16 cellular contexts compared by ENCODE assay signal in the genomic region with DNA sequence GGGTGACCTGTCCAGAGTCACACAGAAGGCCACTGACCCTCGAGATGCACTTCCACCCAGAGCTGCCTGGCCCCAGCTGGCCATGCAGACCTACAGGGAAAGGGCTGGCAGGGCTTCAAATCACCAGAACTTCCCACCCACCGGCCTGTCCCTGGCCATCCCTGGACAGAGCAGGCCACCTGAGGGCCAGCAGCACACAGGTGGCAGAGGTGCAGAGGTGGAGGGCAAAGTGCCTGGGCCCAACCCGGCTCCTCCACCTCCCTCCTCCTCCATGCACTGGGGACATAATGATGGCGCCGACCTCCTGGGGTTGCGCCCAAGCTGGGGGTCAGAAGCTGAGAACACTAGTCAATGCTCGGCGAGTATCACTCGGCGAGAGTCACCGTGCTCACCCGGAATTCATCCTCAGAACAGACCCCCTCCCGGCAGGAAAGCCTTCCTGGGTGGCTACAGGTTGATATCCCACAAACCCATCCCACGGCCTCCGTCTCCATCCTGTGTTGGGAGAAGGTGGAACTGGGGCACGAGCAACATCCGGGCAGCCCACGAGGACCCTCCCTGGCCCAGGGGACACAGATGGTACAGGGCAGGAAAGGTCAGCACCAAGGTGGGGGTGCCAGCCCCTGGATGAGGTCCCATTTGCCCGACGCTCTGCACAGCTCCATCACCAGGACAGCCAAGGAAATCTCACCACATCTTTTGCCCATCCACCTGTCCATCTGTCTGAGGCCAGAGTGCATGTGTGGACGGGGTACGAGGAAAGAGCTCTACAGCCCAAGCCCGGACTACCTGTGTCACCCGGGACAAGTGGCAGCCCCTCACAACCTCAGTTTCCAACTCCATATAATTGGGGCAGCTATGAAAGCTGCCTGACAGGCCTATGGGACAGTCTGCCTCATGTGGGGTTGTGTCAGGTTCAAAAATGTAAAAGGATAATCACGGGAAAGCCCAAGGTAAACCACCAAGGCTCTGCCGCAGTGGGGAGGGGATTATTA. TPM values are rescaled to one million over a fixed set of nuclear protein-coding genes. Genes with fewer than 3 reads are reported as not detected.
DNase-seq lines count a peak whose midpoint lies in the region; ATAC-seq and TF ChIP-seq lines count a peak whose summit lies in the region.
"Had no signal": no experiment of that assay in that cellular context is flagged by ENCODE, and none has a peak within 500 bp of the region (broad histone marks: within the 10 kb centered on the region; RNA-seq: fewer than 3 reads in every experiment).

No MANE protein-coding gene starts in this region.

- H3K9ac ChIP-seq in DND-41 (ENCODE audit: low read depth, low read length): no peak overlapping the region
- H3K9ac ChIP-seq: KMS-11 had no signal

- intact Hi-C loops in activated T-helper 1 cell treated with anti-CD3 and anti-CD28 coated beads, Interleukin-12 subunit alpha, Interleukin-12 subunit beta, Interleukin-2, Interleukin-4 antibody, amounts not matched to agents 30 ng/mL and 10 ng/mL and 1 ng/mL, durations not matched to agents 14 hours and 24 hours and 36 hours (cut with micrococcal nuclease): no loop called here
- intact Hi-C loops in left ventricle myocardium superior (cut with micrococcal nuclease) (no loop called here), posterior vena cava (cut with DNase I) (no loop called here)

- H4K20me1 ChIP-seq in DND-41 (ENCODE audit: insufficient read depth, low read length): no peaks in the 10 kb centered on the region

- H3K9me3 ChIP-seq in DND-41 (ENCODE audit: insufficient read depth, low read length, severe bottlenecking): no peaks in the 10 kb centered on the region
- H3K9me3 ChIP-seq: BE2C, MG63 had no signal

- H3K4me1 ChIP-seq in DND-41 (ENCODE audit: insufficient read depth, low read length): peaks cover 45% of the 10 kb centered on the region
- H3K4me1 ChIP-seq: Peyer's patch had no signal

- ATAC-seq in DND-41 (ENCODE audit: insufficient read depth, low read depth) (no peak), left ventricle myocardium superior (no peak), GM18517 (IDR thresholded peaks at IDR 0.05; ENCODE audit: unreplicated experiment) (no peak)
- ATAC-seq in stimulated activated effector memory CD8-positive, alpha-beta T cell treated with anti-CD3 and anti-CD28 coated beads, Interleukin-12 subunit alpha, Interleukin-12 subunit beta, amount 100 ng/mL, for 72 hours: no peak

- no peak for DNase-seq in DND-41
- no peak for DNase-seq in activated T-helper 1 cell treated with anti-CD3 and anti-CD28 coated beads, Interleukin-12 subunit alpha, Interleukin-12 subunit beta, Interleukin-2, Interleukin-4 antibody, amounts not matched to agents 30 ng/mL and 10 ng/mL and 1 ng/mL, durations not matched to agents 14 hours and 24 hours and 36 hours (ENCODE audit: low spot score)
- DNase-seq in left ventricle myocardium superior: peak; percentile 18
- peak; percentile 72 for DNase-seq in posterior vena cava (ENCODE audit: low spot score)
- no peak for DNase-seq in NCI-H524 treated with DMSO at 0.1 percent for 48 hours (lab: John Stamatoyannopoulos, UW)
- DNase-seq in stimulated activated effector memory CD8-positive, alpha-beta T cell treated with anti-CD3 and anti-CD28 coated beads, Interleukin-12 subunit alpha, Interleukin-12 subunit beta, amount 100 ng/mL, for 72 hours (ENCODE audit: low spot score in 2 of 2): no peak
- DNase-seq in DMS 273 treated with DMSO at 0.1 percent for 48 hours (lab: John Stamatoyannopoulos, UW): no peak
- DNase-seq: H9, MG63, NCI-H2029, NCI-H510A, SIG-M5 had no signal

- H3K4me2 ChIP-seq in DND-41 (ENCODE audit: insufficient read depth, low read length): no peak overlapping the region
- H3K4me2 ChIP-seq: KMS-11 had no signal

- no peaks in the 10 kb centered on the region for H3K4me1 Mint-ChIP-seq in activated T-helper 1 cell treated with anti-CD3 and anti-CD28 coated beads, Interleukin-12 subunit alpha, Interleukin-12 subunit beta, Interleukin-2, Interleukin-4 antibody, amounts not matched to agents 30 ng/mL and 10 ng/mL and 1 ng/mL, durations not matched to agents 14 hours and 24 hours and 36 hours (ENCODE audit: low read depth)
- H3K4me1 Mint-ChIP-seq in stimulated activated effector memory CD8-positive, alpha-beta T cell treated with anti-CD3 and anti-CD28 coated beads, Interleukin-12 subunit alpha, Interleukin-12 subunit beta, amount 100 ng/mL, for 72 hours: peaks cover 8% of the 10 kb centered on the region

- H3K79me2 ChIP-seq in DND-41 (ENCODE audit: insufficient read depth, low read length): peaks cover 15% of the 10 kb centered on the region

- H3K4me3 ChIP-seq in DND-41 (ENCODE audit: low read depth in 1 of 2, low read length in 2 of 2): no peak overlapping the region
- H3K4me3 ChIP-seq: MG63, Peyer's patch had no signal

- H2AFZ ChIP-seq in DND-41 (ENCODE audit: low read depth, low read length): no peak overlapping the region

- H3K27ac ChIP-seq in DND-41 (ENCODE audit: low read length): peak overlapping the region; percentile 6; the same call in 1 of the 2 replicates
- H3K27ac ChIP-seq: KMS-11, Peyer's patch had no signal

- peaks cover 11% of the 10 kb centered on the region for H3K27me3 Mint-ChIP-seq in activated T-helper 1 cell treated with anti-CD3 and anti-CD28 coated beads, Interleukin-12 subunit alpha, Interleukin-12 subunit beta, Interleukin-2, Interleukin-4 antibody, amounts not matched to agents 30 ng/mL and 10 ng/mL and 1 ng/mL, durations not matched to agents 14 hours and 24 hours and 36 hours (ENCODE audit: insufficient read depth)

- H3K27ac Mint-ChIP-seq in activated T-helper 1 cell treated with anti-CD3 and anti-CD28 coated beads, Interleukin-12 subunit alpha, Interleukin-12 subunit beta, Interleukin-2, Interleukin-4 antibody, amounts not matched to agents 30 ng/mL and 10 ng/mL and 1 ng/mL, durations not matched to agents 14 hours and 24 hours and 36 hours: peak overlapping the region; percentile 11
- no peak overlapping the region for H3K27ac Mint-ChIP-seq in stimulated activated effector memory CD8-positive, alpha-beta T cell treated with anti-CD3 and anti-CD28 coated beads, Interleukin-12 subunit alpha, Interleukin-12 subunit beta, amount 100 ng/mL, for 72 hours
- H3K27ac Mint-ChIP-seq: H9 had no signal

- H3K36me3 Mint-ChIP-seq in activated T-helper 1 cell treated with anti-CD3 and anti-CD28 coated beads, Interleukin-12 subunit alpha, Interleukin-12 subunit beta, Interleukin-2, Interleukin-4 antibody, amounts not matched to agents 30 ng/mL and 10 ng/mL and 1 ng/mL, durations not matched to agents 14 hours and 24 hours and 36 hours (ENCODE audit: low read depth): no peaks in the 10 kb centered on the region
- H3K36me3 Mint-ChIP-seq in stimulated activated effector memory CD8-positive, alpha-beta T cell treated with anti-CD3 and anti-CD28 coated beads, Interleukin-12 subunit alpha, Interleukin-12 subunit beta, amount 100 ng/mL, for 72 hours: no peaks in the 10 kb centered on the region

- no peaks in the 10 kb centered on the region for H3K9me3 Mint-ChIP-seq in activated T-helper 1 cell treated with anti-CD3 and anti-CD28 coated beads, Interleukin-12 subunit alpha, Interleukin-12 subunit beta, Interleukin-2, Interleukin-4 antibody, amounts not matched to agents 30 ng/mL and 10 ng/mL and 1 ng/mL, durations not matched to agents 14 hours and 24 hours and 36 hours
- H3K9me3 Mint-ChIP-seq in stimulated activated effector memory CD8-positive, alpha-beta T cell treated with anti-CD3 and anti-CD28 coated beads, Interleukin-12 subunit alpha, Interleukin-12 subunit beta, amount 100 ng/mL, for 72 hours: no peaks in the 10 kb centered on the region
- H3K9me3 Mint-ChIP-seq: H9 had no signal

- no peaks in the 10 kb centered on the region; the same call in 1 of the 2 replicates for H3K36me3 ChIP-seq in DND-41 (ENCODE audit: insufficient read depth, low read length)
- H3K36me3 ChIP-seq: BE2C, MG63, Peyer's patch had no signal

- H3K27me3 ChIP-seq in DND-41 (ENCODE audit: insufficient read depth, low read length, poor library complexity): no peaks in the 10 kb centered on the region
- H3K27me3 ChIP-seq: BE2C, MG63, Peyer's patch had no signal

- H3K4me3 Mint-ChIP-seq in activated T-helper 1 cell treated with anti-CD3 and anti-CD28 coated beads, Interleukin-12 subunit alpha, Interleukin-12 subunit beta, Interleukin-2, Interleukin-4 antibody, amounts not matched to agents 30 ng/mL and 10 ng/mL and 1 ng/mL, durations not matched to agents 14 hours and 24 hours and 36 hours: no peak overlapping the region
- no peak overlapping the region for H3K4me3 Mint-ChIP-seq in stimulated activated effector memory CD8-positive, alpha-beta T cell treated with anti-CD3 and anti-CD28 coated beads, Interleukin-12 subunit alpha, Interleukin-12 subunit beta, amount 100 ng/mL, for 72 hours
- H3K4me3 Mint-ChIP-seq: H9 had no signal

- no peak for TF ChIP-seq CTCF in DND-41 (IDR thresholded peaks at IDR 0.05; ENCODE audit: borderline replicate concordance, extremely low read depth, low read length, poor library complexity, severe bottlenecking)

RNA-seq across cellular contexts. Expression of a gene that starts 10.8 kb away (rescaled TPM):
- 2.5 and 2.8 TPM in 2 replicates for total RNA-seq in activated T-helper 1 cell treated with anti-CD3 and anti-CD28 coated beads, Interleukin-12 subunit alpha, Interleukin-12 subunit beta, Interleukin-2, Interleukin-4 antibody, amounts not matched to agents 30 ng/mL and 10 ng/mL and 1 ng/mL, durations not matched to agents 14 hours and 24 hours and 36 hours
- total RNA-seq in left ventricle myocardium superior: 0.79 TPM
- total RNA-seq in posterior vena cava: 1 to 10 TPM in 1 of 2 donors, under 1 TPM in 1; 0.56 to 1.2 TPM

Comparison
In these comparisons a context has a peak if more than half of its experiments do, and no peak if none do; other contexts are left out.
1. DNase-seq: peak in left ventricle myocardium superior (single experiment) and posterior vena cava (single experiment); none in DND-41 (single experiment), activated T-helper 1 cell treated with anti-CD3 and anti-CD28 coated beads, Interleukin-12 subunit alpha, Interleukin-12 subunit beta, Interleukin-2, Interleukin-4 antibody, amounts not matched to agents 30 ng/mL and 10 ng/mL and 1 ng/mL, durations not matched to agents 14 hours and 24 hours and 36 hours (single experiment), NCI-H524 treated with DMSO at 0.1 percent for 48 hours (single experiment), stimulated activated effector memory CD8-positive, alpha-beta T cell treated with anti-CD3 and anti-CD28 coated beads, Interleukin-12 subunit alpha, Interleukin-12 subunit beta, amount 100 ng/mL, for 72 hours (0 of 2) and DMS 273 treated with DMSO at 0.1 percent for 48 hours (single experiment).